1 cellular context compared by ENCODE assay signal in genomic region chr2:54561010-54561409, GRCh38.
TF ChIP-seq lines count a peak whose summit lies in the region.

No MANE protein-coding gene starts in this region.

TF ChIP-seq in H1, 55 proteins besides CTCF, POLR2A, EP300 and RAD21 (continued from another document):
- TF ChIP-seq CHD7 (IDR thresholded peaks at IDR 0.05; ENCODE audit: insufficient replicate concordance, low read length) (no peak), BRCA1 (IDR thresholded peaks at IDR 0.05; ENCODE audit: low read depth, low read length) (no peak)
